ENCODE assay signal across 12 cellular contexts in the genomic region with DNA sequence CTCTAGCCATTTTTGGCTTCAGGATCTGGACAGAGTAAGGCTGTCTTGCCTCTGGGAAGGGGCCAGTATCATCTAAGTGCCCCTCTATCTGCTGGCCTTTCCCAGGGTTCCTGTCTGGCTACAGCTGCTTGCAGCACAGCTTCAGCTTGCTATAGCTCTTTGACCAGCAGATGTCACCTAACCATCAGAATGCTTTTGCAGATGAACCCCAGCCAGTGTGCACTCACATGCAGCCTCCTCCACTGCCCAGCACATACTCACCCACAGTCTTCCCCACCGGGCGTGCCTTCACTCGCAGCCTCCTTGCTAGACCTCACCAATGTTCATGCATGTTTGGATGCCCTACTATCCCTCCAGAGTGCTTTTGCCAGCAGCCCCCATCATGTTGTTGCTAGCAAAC.
DNase-seq lines count a peak whose midpoint lies in the region; ATAC-seq and TF ChIP-seq lines count a peak whose summit lies in the region.
"Had no signal": no experiment of that assay in that cellular context is flagged by ENCODE, and none has a peak within 500 bp of the region (broad histone marks: within the 10 kb centered on the region; RNA-seq: fewer than 3 reads in every experiment).

No MANE protein-coding gene starts in this region.

- H3K9me3 ChIP-seq in CD8-positive, alpha-beta T cell (ENCODE audit: low read length) = no peaks in the 10 kb centered on the region
- H3K9me3 ChIP-seq: HAP-1 had no signal

- H3K4me3 ChIP-seq in CD8-positive, alpha-beta T cell (ENCODE audit: low read depth, low read length) = no peak overlapping the region
- H3K4me3 ChIP-seq: HAP-1 had no signal

- ATAC-seq in CD8-positive, alpha-beta T cell = no peak
- ATAC-seq: activated CD8-positive, alpha-beta T cell treated with anti-CD3 and anti-CD28 coated beads, Interleukin-2, amount 10 ng/mL, durations not matched to agents 7 days and 5 days had no signal

- no peaks in the 10 kb centered on the region for H3K4me1 ChIP-seq in CD8-positive, alpha-beta T cell (ENCODE audit: insufficient read depth, low read length)
- H3K4me1 ChIP-seq: HAP-1 had no signal

- no peak overlapping the region for H3K27ac ChIP-seq in CD8-positive, alpha-beta T cell (ENCODE audit: low read depth, low read length)

- peak; percentile 8 for DNase-seq in G401 (ENCODE audit: low spot score)
- DNase-seq in amniotic epithelial cell (ENCODE audit: low read depth) = peak; percentile 35
- peak; percentile 55 for DNase-seq in islet precursor cell
- no peak for DNase-seq in DMS153 treated with DMSO at 0.1 percent for 48 hours (lab: John Stamatoyannopoulos, UW; ENCODE audit: unreplicated experiment)
- no peak for DNase-seq in CD8-positive, alpha-beta T cell
- DNase-seq in activated CD4-positive, CD25-positive, alpha-beta regulatory T cell (lab: John Stamatoyannopoulos, UW) = no peak
- DNase-seq: activated CD8-positive, alpha-beta T cell treated with anti-CD3 and anti-CD28 coated beads, Interleukin-2, amount 10 ng/mL, durations not matched to agents 7 days and 5 days; activated naive CD8-positive, alpha-beta T cell treated with anti-CD3 and anti-CD28 coated beads, Interleukin-2, amount 10 ng/mL, durations not matched to agents 7 days and 5 days; NCI-H1436; stimulated activated naive B cell treated with anti-CD40 and anti-IgM and Interleukin-4, amounts not matched to agents 10 μg/mL and 1 μg/mL and 100 μg/mL, for 72 hours had no signal

- H3K9me3 Mint-ChIP-seq in CD8-positive, alpha-beta T cell = peaks cover 23% of the 10 kb centered on the region

- H3K36me3 Mint-ChIP-seq in CD8-positive, alpha-beta T cell = no peaks in the 10 kb centered on the region
- H3K36me3 Mint-ChIP-seq: activated naive CD8-positive, alpha-beta T cell treated with anti-CD3 and anti-CD28 coated beads, Interleukin-2, amount 10 ng/mL, durations not matched to agents 7 days and 5 days; stimulated activated naive B cell treated with anti-CD40 and anti-IgM and Interleukin-4, amounts not matched to agents 10 μg/mL and 1 μg/mL and 100 μg/mL, for 72 hours had no signal

- no peaks in the 10 kb centered on the region for H3K27me3 ChIP-seq in CD8-positive, alpha-beta T cell (ENCODE audit: insufficient read depth, low read length)

- CTCF ChIA-PET in CD8-positive, alpha-beta T cell (lab: Charles Lee) = no interaction called here

- no peak overlapping the region for H3K27ac Mint-ChIP-seq in CD8-positive, alpha-beta T cell
- H3K27ac Mint-ChIP-seq: activated CD8-positive, alpha-beta T cell treated with anti-CD3 and anti-CD28 coated beads, Interleukin-2, amount 10 ng/mL, durations not matched to agents 7 days and 5 days; activated naive CD8-positive, alpha-beta T cell treated with anti-CD3 and anti-CD28 coated beads, Interleukin-2, amount 10 ng/mL, durations not matched to agents 7 days and 5 days; stimulated activated naive B cell treated with anti-CD40 and anti-IgM and Interleukin-4, amounts not matched to agents 10 μg/mL and 1 μg/mL and 100 μg/mL, for 72 hours had no signal

- in situ Hi-C loops in G401 (cut with HindIII; ENCODE audit: low sequenced_read_pairs) = no loop called here

- intact Hi-C loops in CD8-positive, alpha-beta T cell (cut with DNase I, micrococcal nuclease) = no loop called here

- peak; percentile 42; the same call in 1 of the 2 replicates for TF ChIP-seq RAD21 in Ishikawa (IDR thresholded peaks at IDR 0.05; ENCODE audit: low read depth)

- TF ChIP-seq EP300 in Ishikawa (IDR thresholded peaks at IDR 0.05; ENCODE audit: borderline replicate concordance) = no peak

- H3K4me1 Mint-ChIP-seq in CD8-positive, alpha-beta T cell (ENCODE audit: low read depth) = no peaks in the 10 kb centered on the region
- H3K4me1 Mint-ChIP-seq: activated naive CD8-positive, alpha-beta T cell treated with anti-CD3 and anti-CD28 coated beads, Interleukin-2, amount 10 ng/mL, durations not matched to agents 7 days and 5 days; stimulated activated naive B cell treated with anti-CD40 and anti-IgM and Interleukin-4, amounts not matched to agents 10 μg/mL and 1 μg/mL and 100 μg/mL, for 72 hours had no signal

- POLR2A ChIA-PET in CD8-positive, alpha-beta T cell (lab: Charles Lee) = no interaction called here

- H3K27me3 Mint-ChIP-seq in CD8-positive, alpha-beta T cell (ENCODE audit: low read depth) = no peaks in the 10 kb centered on the region
- H3K27me3 Mint-ChIP-seq: activated naive CD8-positive, alpha-beta T cell treated with anti-CD3 and anti-CD28 coated beads, Interleukin-2, amount 10 ng/mL, durations not matched to agents 7 days and 5 days; stimulated activated naive B cell treated with anti-CD40 and anti-IgM and Interleukin-4, amounts not matched to agents 10 μg/mL and 1 μg/mL and 100 μg/mL, for 72 hours had no signal

- no peaks in the 10 kb centered on the region for H3K36me3 ChIP-seq in CD8-positive, alpha-beta T cell (ENCODE audit: insufficient read depth, low read length)
- H3K36me3 ChIP-seq: HAP-1 had no signal

- H3K4me3 Mint-ChIP-seq in CD8-positive, alpha-beta T cell = no peak overlapping the region
- H3K4me3 Mint-ChIP-seq: activated CD8-positive, alpha-beta T cell treated with anti-CD3 and anti-CD28 coated beads, Interleukin-2, amount 10 ng/mL, durations not matched to agents 7 days and 5 days; activated naive CD8-positive, alpha-beta T cell treated with anti-CD3 and anti-CD28 coated beads, Interleukin-2, amount 10 ng/mL, durations not matched to agents 7 days and 5 days; stimulated activated naive B cell treated with anti-CD40 and anti-IgM and Interleukin-4, amounts not matched to agents 10 μg/mL and 1 μg/mL and 100 μg/mL, for 72 hours had no signal

- TF ChIP-seq CTCF in CD8-positive, alpha-beta T cell (IDR thresholded peaks at IDR 0.05) = no peak

TF ChIP-seq in Ishikawa, 13 proteins besides CTCF, POLR2A, EP300 and RAD21:
- no peak for TF ChIP-seq TEAD4 (IDR thresholded peaks at IDR 0.05)
- TF ChIP-seq, protein P1, sequence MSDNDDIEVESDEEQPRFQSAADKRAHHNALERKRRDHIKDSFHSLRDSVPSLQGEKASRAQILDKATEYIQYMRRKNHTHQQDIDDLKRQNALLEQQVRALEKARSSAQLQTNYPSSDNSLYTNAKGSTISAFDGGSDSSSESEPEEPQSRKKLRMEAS (IDR thresholded peaks at IDR 0.05) = no peak
- TF ChIP-seq CREB1 (IDR thresholded peaks at IDR 0.05; ENCODE audit: low read depth) = no peak
- TF ChIP-seq TCF12 (IDR thresholded peaks at IDR 0.05; ENCODE audit: low read depth) = no peak
- TF ChIP-seq, protein P2, sequence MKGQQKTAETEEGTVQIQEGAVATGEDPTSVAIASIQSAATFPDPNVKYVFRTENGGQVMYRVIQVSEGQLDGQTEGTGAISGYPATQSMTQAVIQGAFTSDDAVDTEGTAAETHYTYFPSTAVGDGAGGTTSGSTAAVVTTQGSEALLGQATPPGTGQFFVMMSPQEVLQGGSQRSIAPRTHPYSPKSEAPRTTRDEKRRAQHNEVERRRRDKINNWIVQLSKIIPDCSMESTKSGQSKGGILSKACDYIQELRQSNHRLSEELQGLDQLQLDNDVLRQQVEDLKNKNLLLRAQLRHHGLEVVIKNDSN (IDR thresholded peaks at IDR 0.05) = no peak
- no peak for TF ChIP-seq FOXM1 (IDR thresholded peaks at IDR 0.05; ENCODE audit: borderline replicate concordance, low read depth)

Comparison
In these comparisons a context has a peak if more than half of its experiments do, and no peak if none do; other contexts are left out.
1. DNase-seq: peak in G401 (single experiment), amniotic epithelial cell (single experiment) and islet precursor cell (single experiment); none in DMS153 treated with DMSO at 0.1 percent for 48 hours (single experiment), CD8-positive, alpha-beta T cell (0 of 7) and activated CD4-positive, CD25-positive, alpha-beta regulatory T cell (0 of 4).